ENCODE assay signal across 1 cellular context in genomic region chr17:41734139-41734948, GRCh38.
A peak's percentile ranks its signal among the peaks of the same experiment; 100 is the strongest.
TF ChIP-seq lines count a peak whose summit lies in the region.

A gene with protein sequence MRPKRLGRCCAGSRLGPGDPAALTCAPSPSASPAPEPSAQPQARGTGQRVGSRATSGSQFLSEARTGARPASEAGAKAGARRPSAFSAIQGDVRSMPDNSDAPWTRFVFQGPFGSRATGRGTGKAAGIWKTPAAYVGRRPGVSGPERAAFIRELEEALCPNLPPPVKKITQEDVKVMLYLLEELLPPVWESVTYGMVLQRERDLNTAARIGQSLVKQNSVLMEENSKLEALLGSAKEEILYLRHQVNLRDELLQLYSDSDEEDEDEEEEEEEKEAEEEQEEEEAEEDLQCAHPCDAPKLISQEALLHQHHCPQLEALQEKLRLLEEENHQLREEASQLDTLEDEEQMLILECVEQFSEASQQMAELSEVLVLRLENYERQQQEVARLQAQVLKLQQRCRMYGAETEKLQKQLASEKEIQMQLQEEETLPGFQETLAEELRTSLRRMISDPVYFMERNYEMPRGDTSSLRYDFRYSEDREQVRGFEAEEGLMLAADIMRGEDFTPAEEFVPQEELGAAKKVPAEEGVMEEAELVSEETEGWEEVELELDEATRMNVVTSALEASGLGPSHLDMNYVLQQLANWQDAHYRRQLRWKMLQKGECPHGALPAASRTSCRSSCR (minus strand): TSS chr17:41734643. CDS start chr17:41734634, 9 bp downstream.

TF ChIP-seq in HepG2, 621 proteins besides CTCF, POLR2A, EP300 and RAD21 (continued from another document and continues in another):
- TF ChIP-seq ZNF770 (CRISPR knock-in tag; IDR thresholded peaks at IDR 0.05) (no peak), CHCHD3 (CRISPR knock-in tag; IDR thresholded peaks at IDR 0.05) (peak; percentile 57; the same call in 1 of the 2 replicates), HOXA5 (CRISPR knock-in tag; IDR thresholded peaks at IDR 0.05) (peak; percentile 26; the same call in 1 of the 2 replicates), XRCC5 (optimal IDR thresholded peaks at IDR 0.05; ENCODE audit: low read length) (peak; percentile 50), TRIM24 (CRISPR knock-in tag; IDR thresholded peaks at IDR 0.05) (no peak), NCOA2 (CRISPR knock-in tag; IDR thresholded peaks at IDR 0.05) (0 out of 2 replicates have a peak, but pooled peaks have one; percentile 13), NR2F6 (IDR thresholded peaks at IDR 0.05) (no peak), NR2F6 (CRISPR knock-in tag; IDR thresholded peaks at IDR 0.05) (0 out of 2 replicates have a peak, but pooled peaks have one; percentile 9), RFXAP (CRISPR knock-in tag; IDR thresholded peaks at IDR 0.05; ENCODE audit: borderline replicate concordance) (peak; percentile 25; the same call in 1 of the 2 replicates), THAP11 (CRISPR knock-in tag; IDR thresholded peaks at IDR 0.05) (peak; percentile 51; the same call in 1 of the 2 replicates), CAMTA2 (CRISPR knock-in tag; IDR thresholded peaks at IDR 0.05; ENCODE audit: borderline replicate concordance) (no peak), ZNF574 (CRISPR knock-in tag; IDR thresholded peaks at IDR 0.05) (peak; percentile 46; the same call in 1 of the 2 replicates), ZNF589 (CRISPR knock-in tag; conservative IDR thresholded peaks at IDR 0.05) (0 out of 2 replicates have a peak, but pooled peaks have one; percentile 24), ATF7-NPFF (CRISPR knock-in tag; IDR thresholded peaks at IDR 0.05; ENCODE audit: low read depth) (no peak), ZNF432 (CRISPR knock-in tag; IDR thresholded peaks at IDR 0.05; ENCODE audit: borderline replicate concordance) (no peak), ZNF567 (CRISPR knock-in tag; IDR thresholded peaks at IDR 0.05; ENCODE audit: borderline replicate concordance) (peak; percentile 66; the same call in 1 of the 2 replicates), AKAP8 (CRISPR knock-in tag; IDR thresholded peaks at IDR 0.05) (0 out of 2 replicates have a peak, but pooled peaks have one; percentile 35), ZFY (CRISPR knock-in tag; IDR thresholded peaks at IDR 0.05) (peak; percentile 58; the same call in 1 of the 2 replicates), PHF20 (CRISPR knock-in tag; IDR thresholded peaks at IDR 0.05) (no peak), ARNT2 (CRISPR knock-in tag; IDR thresholded peaks at IDR 0.05; ENCODE audit: low read depth) (0 out of 2 replicates have a peak, but pooled peaks have one; percentile 57), SP4 (CRISPR knock-in tag; IDR thresholded peaks at IDR 0.05) (peak; percentile 69), ZSCAN25 (CRISPR knock-in tag; IDR thresholded peaks at IDR 0.05) (peak; percentile 32; the same call in 1 of the 2 replicates), FOXC1 (CRISPR knock-in tag; IDR thresholded peaks at IDR 0.05; ENCODE audit: borderline replicate concordance) (no peak; the same call in 1 of the 2 replicates), IRF9 (CRISPR knock-in tag; IDR thresholded peaks at IDR 0.05; ENCODE audit: borderline replicate concordance) (peak; percentile 71; the same call in 1 of the 2 replicates), RAD51 (IDR thresholded peaks at IDR 0.05; ENCODE audit: borderline replicate concordance) (no peak), BORCS8-MEF2B (CRISPR knock-in tag; IDR thresholded peaks at IDR 0.05) (peak; percentile 57; the same call in 1 of the 2 replicates)
- TF ChIP-seq, protein P1, sequence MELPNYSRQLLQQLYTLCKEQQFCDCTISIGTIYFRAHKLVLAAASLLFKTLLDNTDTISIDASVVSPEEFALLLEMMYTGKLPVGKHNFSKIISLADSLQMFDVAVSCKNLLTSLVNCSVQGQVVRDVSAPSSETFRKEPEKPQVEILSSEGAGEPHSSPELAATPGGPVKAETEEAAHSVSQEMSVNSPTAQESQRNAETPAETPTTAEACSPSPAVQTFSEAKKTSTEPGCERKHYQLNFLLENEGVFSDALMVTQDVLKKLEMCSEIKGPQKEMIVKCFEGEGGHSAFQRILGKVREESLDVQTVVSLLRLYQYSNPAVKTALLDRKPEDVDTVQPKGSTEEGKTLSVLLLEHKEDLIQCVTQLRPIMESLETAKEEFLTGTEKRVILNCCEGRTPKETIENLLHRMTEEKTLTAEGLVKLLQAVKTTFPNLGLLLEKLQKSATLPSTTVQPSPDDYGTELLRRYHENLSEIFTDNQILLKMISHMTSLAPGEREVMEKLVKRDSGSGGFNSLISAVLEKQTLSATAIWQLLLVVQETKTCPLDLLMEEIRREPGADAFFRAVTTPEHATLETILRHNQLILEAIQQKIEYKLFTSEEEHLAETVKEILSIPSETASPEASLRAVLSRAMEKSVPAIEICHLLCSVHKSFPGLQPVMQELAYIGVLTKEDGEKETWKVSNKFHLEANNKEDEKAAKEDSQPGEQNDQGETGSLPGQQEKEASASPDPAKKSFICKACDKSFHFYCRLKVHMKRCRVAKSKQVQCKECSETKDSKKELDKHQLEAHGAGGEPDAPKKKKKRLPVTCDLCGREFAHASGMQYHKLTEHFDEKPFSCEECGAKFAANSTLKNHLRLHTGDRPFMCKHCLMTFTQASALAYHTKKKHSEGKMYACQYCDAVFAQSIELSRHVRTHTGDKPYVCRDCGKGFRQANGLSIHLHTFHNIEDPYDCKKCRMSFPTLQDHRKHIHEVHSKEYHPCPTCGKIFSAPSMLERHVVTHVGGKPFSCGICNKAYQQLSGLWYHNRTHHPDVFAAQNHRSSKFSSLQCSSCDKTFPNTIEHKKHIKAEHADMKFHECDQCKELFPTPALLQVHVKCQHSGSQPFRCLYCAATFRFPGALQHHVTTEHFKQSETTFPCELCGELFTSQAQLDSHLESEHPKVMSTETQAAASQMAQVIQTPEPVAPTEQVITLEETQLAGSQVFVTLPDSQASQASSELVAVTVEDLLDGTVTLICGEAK (IDR thresholded peaks at IDR 0.05), result no peak
- TF ChIP-seq, protein P1 (CRISPR knock-in tag; IDR thresholded peaks at IDR 0.05), result no peak
- TF ChIP-seq, protein P2, sequence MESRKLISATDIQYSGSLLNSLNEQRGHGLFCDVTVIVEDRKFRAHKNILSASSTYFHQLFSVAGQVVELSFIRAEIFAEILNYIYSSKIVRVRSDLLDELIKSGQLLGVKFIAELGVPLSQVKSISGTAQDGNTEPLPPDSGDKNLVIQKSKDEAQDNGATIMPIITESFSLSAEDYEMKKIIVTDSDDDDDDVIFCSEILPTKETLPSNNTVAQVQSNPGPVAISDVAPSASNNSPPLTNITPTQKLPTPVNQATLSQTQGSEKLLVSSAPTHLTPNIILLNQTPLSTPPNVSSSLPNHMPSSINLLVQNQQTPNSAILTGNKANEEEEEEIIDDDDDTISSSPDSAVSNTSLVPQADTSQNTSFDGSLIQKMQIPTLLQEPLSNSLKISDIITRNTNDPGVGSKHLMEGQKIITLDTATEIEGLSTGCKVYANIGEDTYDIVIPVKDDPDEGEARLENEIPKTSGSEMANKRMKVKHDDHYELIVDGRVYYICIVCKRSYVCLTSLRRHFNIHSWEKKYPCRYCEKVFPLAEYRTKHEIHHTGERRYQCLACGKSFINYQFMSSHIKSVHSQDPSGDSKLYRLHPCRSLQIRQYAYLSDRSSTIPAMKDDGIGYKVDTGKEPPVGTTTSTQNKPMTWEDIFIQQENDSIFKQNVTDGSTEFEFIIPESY (CRISPR knock-in tag; IDR thresholded peaks at IDR 0.05), result no peak
- TF ChIP-seq, protein P3, sequence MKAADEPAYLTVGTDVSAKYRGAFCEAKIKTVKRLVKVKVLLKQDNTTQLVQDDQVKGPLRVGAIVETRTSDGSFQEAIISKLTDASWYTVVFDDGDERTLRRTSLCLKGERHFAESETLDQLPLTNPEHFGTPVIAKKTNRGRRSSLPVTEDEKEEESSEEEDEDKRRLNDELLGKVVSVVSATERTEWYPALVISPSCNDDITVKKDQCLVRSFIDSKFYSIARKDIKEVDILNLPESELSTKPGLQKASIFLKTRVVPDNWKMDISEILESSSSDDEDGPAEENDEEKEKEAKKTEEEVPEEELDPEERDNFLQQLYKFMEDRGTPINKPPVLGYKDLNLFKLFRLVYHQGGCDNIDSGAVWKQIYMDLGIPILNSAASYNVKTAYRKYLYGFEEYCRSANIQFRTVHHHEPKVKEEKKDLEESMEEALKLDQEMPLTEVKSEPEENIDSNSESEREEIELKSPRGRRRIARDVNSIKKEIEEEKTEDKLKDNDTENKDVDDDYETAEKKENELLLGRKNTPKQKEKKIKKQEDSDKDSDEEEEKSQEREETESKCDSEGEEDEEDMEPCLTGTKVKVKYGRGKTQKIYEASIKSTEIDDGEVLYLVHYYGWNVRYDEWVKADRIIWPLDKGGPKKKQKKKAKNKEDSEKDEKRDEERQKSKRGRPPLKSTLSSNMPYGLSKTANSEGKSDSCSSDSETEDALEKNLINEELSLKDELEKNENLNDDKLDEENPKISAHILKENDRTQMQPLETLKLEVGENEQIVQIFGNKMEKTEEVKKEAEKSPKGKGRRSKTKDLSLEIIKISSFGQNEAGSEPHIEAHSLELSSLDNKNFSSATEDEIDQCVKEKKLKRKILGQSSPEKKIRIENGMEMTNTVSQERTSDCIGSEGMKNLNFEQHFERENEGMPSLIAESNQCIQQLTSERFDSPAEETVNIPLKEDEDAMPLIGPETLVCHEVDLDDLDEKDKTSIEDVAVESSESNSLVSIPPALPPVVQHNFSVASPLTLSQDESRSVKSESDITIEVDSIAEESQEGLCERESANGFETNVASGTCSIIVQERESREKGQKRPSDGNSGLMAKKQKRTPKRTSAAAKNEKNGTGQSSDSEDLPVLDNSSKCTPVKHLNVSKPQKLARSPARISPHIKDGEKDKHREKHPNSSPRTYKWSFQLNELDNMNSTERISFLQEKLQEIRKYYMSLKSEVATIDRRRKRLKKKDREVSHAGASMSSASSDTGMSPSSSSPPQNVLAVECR (CRISPR knock-in tag; IDR thresholded peaks at IDR 0.05; ENCODE audit: borderline replicate concordance), result peak; percentile 43; the same call in 1 of the 2 replicates
